In genomic region chr1:24294228-24294672, GRCh38 we compare ENCODE assay signal across 1 cellular context.
TF ChIP-seq lines count a peak whose summit lies in the region.

No MANE protein-coding gene starts in this region.

TF ChIP-seq in K562, 482 proteins besides CTCF, POLR2A, EP300 and RAD21 (continued from another document):
- TF ChIP-seq, protein P1, sequence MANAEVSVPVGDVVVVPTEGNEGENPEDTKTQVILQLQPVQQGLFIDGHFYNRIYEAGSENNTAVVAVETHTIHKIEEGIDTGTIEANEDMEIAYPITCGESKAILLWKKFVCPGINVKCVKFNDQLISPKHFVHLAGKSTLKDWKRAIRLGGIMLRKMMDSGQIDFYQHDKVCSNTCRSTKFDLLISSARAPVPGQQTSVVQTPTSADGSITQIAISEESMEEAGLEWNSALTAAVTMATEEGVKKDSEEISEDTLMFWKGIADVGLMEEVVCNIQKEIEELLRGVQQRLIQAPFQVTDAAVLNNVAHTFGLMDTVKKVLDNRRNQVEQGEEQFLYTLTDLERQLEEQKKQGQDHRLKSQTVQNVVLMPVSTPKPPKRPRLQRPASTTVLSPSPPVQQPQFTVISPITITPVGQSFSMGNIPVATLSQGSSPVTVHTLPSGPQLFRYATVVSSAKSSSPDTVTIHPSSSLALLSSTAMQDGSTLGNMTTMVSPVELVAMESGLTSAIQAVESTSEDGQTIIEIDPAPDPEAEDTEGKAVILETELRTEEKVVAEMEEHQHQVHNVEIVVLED (CRISPR knock-in tag; IDR thresholded peaks at IDR 0.05) = no peak
- TF ChIP-seq SLC30A9 (CRISPR knock-in tag; IDR thresholded peaks at IDR 0.05) = no peak
- peak; percentile 45 for TF ChIP-seq EGR1 (conservative IDR thresholded peaks at IDR 0.05)
- TF ChIP-seq CEBPB (tag; IDR thresholded peaks at IDR 0.05) = peak; percentile 92
- TF ChIP-seq HMG20A (CRISPR knock-in tag; conservative IDR thresholded peaks at IDR 0.05) = no peak
- no peak for TF ChIP-seq ARID3A (IDR thresholded peaks at IDR 0.05; ENCODE audit: borderline replicate concordance, low read depth, low read length)
